Comparison of ENCODE assay signal across 23 cellular contexts in genomic region chr11:70624598-70624993, GRCh38.
"Had no signal": no experiment of that assay in that cellular context is flagged by ENCODE, and none has a peak within 500 bp of the region (broad histone marks: within the 10 kb centered on the region; RNA-seq: fewer than 3 reads in every experiment).

No MANE protein-coding gene starts in this region.

- H3K36me3 ChIP-seq: SJSA1 had no signal

- H3K4me3 ChIP-seq: K562, SJSA1, SK-N-MC had no signal

- H3K4me2 ChIP-seq: KMS-11 had no signal

- H3K4me1 Mint-ChIP-seq: IgD-negative memory B cell had no signal

- H3K27ac Mint-ChIP-seq: IgD-negative memory B cell had no signal

- H3K36me3 Mint-ChIP-seq: IgD-negative memory B cell had no signal

- ATAC-seq: K562 had no signal

- H3K9ac ChIP-seq: KMS-11 had no signal

- H3K27me3 ChIP-seq: SJSA1 had no signal

- H3K4me3 Mint-ChIP-seq: IgD-negative memory B cell had no signal

- DNase-seq: Kasumi-1, MV-4-11, NCI-H1092, NCI-H1105 treated with DMSO at 0.1 percent for 48 hours, NCI-H1417 treated with DMSO at 0.1 percent for 48 hours, NCI-H146, NCI-H1694 treated with DMSO at 0.1 percent for 48 hours, NCI-H1930, NCI-H2081, NCI-H2107, NCI-H226, NCI-H446, NCI-H510A, NCI-H524 treated with DMSO at 0.1 percent for 48 hours, NCI-H774, RPMI8226, SIG-M5 had no signal

- H3K27ac ChIP-seq: HL-60, KMS-11, SJSA1, SK-N-MC had no signal
